8 cellular contexts compared by ENCODE assay signal in the genomic region with DNA sequence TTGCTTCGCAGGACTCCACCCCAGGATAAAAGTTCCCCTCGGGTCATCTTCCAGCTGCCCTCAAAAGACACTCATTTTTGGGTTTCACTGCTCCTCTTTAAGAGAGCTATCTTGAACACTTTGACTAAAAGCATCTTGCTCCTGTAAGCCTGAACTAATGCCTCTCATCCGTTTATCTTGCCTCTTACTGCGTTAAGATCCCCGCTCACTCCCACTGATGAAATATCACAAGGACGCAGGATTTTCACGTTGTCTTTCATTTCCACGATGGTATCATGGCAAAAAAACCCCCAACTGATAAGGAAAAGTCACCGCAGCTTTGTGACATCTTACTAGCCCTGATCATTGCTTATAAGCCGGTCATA. TPM values are rescaled to one million over a fixed set of nuclear protein-coding genes. Genes with fewer than 3 reads are reported as not detected.
DNase-seq lines count a peak whose midpoint lies in the region; ATAC-seq and TF ChIP-seq lines count a peak whose summit lies in the region.

No MANE protein-coding gene starts in this region.

- H3K27ac Mint-ChIP-seq in T-helper 17 cell: peak overlapping the region; percentile 47

- TF ChIP-seq CTCF in foreskin keratinocyte (conservative IDR thresholded peaks at IDR 0.05): no peak

- H3K4me1 Mint-ChIP-seq in T-helper 17 cell: peaks cover 17% of the 10 kb centered on the region

- in situ Hi-C loops in G401 (cut with HindIII; ENCODE audit: low sequenced_read_pairs): no loop called here

- peaks cover 2% of the 10 kb centered on the region for H3K36me3 Mint-ChIP-seq in T-helper 17 cell (ENCODE audit: low read depth)

- H3K9me3 ChIP-seq in T-helper 17 cell (ENCODE audit: control insufficient read depth, low read length, poor library complexity, severe bottlenecking): no peaks in the 10 kb centered on the region

- DNase-seq in T-helper 17 cell: no peak
- no peak for DNase-seq in foreskin keratinocyte
- no peak for DNase-seq in G401 (ENCODE audit: low spot score)
- DNase-seq in NCI-H524 treated with DMSO at 0.1 percent for 48 hours (lab: John Stamatoyannopoulos, UW): no peak
- DNase-seq in iPS-NIHi7 (ENCODE audit: extremely low spot score): no peak

- peaks cover 18% of the 10 kb centered on the region for H3K4me1 ChIP-seq in foreskin keratinocyte

- H3K27me3 Mint-ChIP-seq in T-helper 17 cell: no peaks in the 10 kb centered on the region

- H3K4me3 Mint-ChIP-seq in T-helper 17 cell: peak overlapping the region; percentile 82

- H3K4me3 ChIP-seq in skin epidermis: peak overlapping the region; percentile 52 to 74 (median 66)

- no peaks in the 10 kb centered on the region for H3K27me3 ChIP-seq in foreskin keratinocyte

- H3K27ac ChIP-seq in foreskin keratinocyte: peak overlapping the region; percentile 42
- peak overlapping the region in 19 of 21 experiments; percentile 59 to 93 (median 84) for H3K27ac ChIP-seq in skin epidermis

- ATAC-seq in GM21786 (IDR thresholded peaks at IDR 0.05; ENCODE audit: unreplicated experiment) (peak; percentile 25), T-helper 17 cell (no peak), foreskin keratinocyte (no peak), HG03442 (IDR thresholded peaks at IDR 0.05; ENCODE audit: unreplicated experiment) (no peak)

RNA-seq across cellular contexts. Expression of a gene that starts 0.6 kb away (rescaled TPM):
- total RNA-seq in T-helper 17 cell (10 to 100 TPM; 13.6 to 19.5 TPM), foreskin keratinocyte (91.4 and 97.7 TPM in 2 replicates)
- polyA plus RNA-seq in foreskin keratinocyte: 22.4 and 25.3 TPM in 2 replicates
- total RNA-seq in G401 (2014; rRNA removed; shearing (Covaris generic)): 0.71 TPM in 1 of 2 replicates, not detected in the other
